8 cellular contexts compared by ENCODE assay signal in the genomic region with DNA sequence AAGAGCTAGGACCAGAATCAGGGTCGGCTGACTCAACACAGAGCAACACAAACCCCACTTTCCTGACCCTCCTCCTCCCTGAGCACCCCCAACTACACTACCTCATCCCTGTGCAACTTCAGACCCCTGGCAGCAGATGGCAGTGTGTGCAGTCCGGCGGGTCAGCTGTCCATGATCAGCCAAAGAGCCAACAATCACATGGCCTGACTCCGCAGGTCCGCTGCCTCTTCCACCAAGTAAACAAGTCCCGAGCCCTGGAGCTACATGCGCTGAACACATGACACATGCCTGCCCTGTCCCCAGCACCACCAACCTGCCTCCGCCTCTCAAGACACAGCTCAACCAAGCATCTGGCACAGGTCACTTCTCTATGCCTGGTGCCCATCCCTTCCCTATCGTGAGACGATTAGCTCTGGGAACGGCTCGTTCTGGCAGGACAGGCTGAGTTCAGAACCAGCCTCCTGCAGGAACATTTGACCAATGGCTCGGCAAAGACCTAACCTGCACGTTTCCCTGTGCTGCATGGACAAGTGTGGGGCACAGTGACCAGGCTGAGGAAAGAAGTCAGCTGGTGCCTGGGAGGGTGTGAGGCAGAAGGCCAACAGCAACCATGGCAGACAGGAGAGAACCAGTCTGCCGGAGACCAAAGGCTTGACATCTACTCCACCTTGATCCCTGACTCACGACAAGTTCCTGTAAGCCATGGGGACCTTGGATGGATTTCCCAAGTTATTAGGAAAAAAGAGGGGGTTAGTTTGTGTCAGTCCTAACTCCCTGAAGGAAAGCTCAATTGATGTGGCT.
DNase-seq lines count a peak whose midpoint lies in the region; ATAC-seq, FAIRE-seq and TF ChIP-seq lines count a peak whose summit lies in the region.

No MANE protein-coding gene starts in this region.

- H3K27me3 Mint-ChIP-seq in Calu3 (ENCODE audit: unreplicated experiment): no peaks in the 10 kb centered on the region

- H3K4me1 Mint-ChIP-seq in Calu3 (ENCODE audit: low read depth, unreplicated experiment): no peaks in the 10 kb centered on the region

- H3K4me3 Mint-ChIP-seq in Calu3 (ENCODE audit: low read depth, unreplicated experiment): no peak overlapping the region

- peaks cover 51% of the 10 kb centered on the region for H3K36me3 Mint-ChIP-seq in Calu3 (ENCODE audit: insufficient read depth, unreplicated experiment)

- in situ Hi-C loops in HepG2 (cut with HindIII; ENCODE audit: extremely low pct_ligation_motif_present, low pct_unique_long_range_greater_than_20kb): no loop called here

- no peak overlapping the region for H3K4me3 ChIP-seq in cardiac fibroblast (replicated peaks in 1 of 2; ENCODE audit: low read depth in 2 of 2, low read length in 2 of 2)
- no peak overlapping the region for H3K4me3 ChIP-seq in HepG2 (replicated peaks in 1 of 3; ENCODE audit: insufficient read depth in 1 of 3, low read depth in 2 of 3, low read length in 3 of 3)
- H3K4me3 ChIP-seq in thyroid gland (replicated peaks in 1 of 3): no peak overlapping the region

- POLR2A ChIA-PET in HepG2 (lab: Yijun Ruan, JAX): interaction anchor here (1.2 kb wide), 2 partner anchors 15 to 59 kb away, joined by 3 to 14 read pairs; no protein-coding TSS in a partner anchor

- peak; percentile 51; the same call in 1 of the 2 replicates for TF ChIP-seq RAD21 in HepG2 (CRISPR knock-in tag; IDR thresholded peaks at IDR 0.05)

- H2AFZ ChIP-seq in HepG2 (ENCODE audit: low read length): no peak overlapping the region

- FAIRE-seq in HepG2 (lab: Jason Lieb, UNC): peak; percentile 73

- H3K79me2 ChIP-seq in HepG2 (ENCODE audit: insufficient read depth, low read length): no peaks in the 10 kb centered on the region

- no peaks in the 10 kb centered on the region for H4K20me1 ChIP-seq in HepG2 (ENCODE audit: insufficient read depth, low read length)

- no peaks in the 10 kb centered on the region for H3K9me3 ChIP-seq in HepG2 (ENCODE audit: low read length)
- H3K9me3 ChIP-seq in thyroid gland: no peaks in the 10 kb centered on the region

- H3K9me3 Mint-ChIP-seq in Calu3 (ENCODE audit: low read depth, unreplicated experiment): no peaks in the 10 kb centered on the region

- TF ChIP-seq EP300 in HepG2 (IDR thresholded peaks at IDR 0.05; ENCODE audit: low read depth in 2 of 2, low read length in 2 of 2) (no peak), HepG2 (CRISPR knock-in tag; IDR thresholded peaks at IDR 0.05; ENCODE audit: borderline replicate concordance) (no peak)

- intact Hi-C loops in Calu3 (cut with micrococcal nuclease; ENCODE audit: unreplicated experiment) (no loop called here), HepG2 (cut with micrococcal nuclease; ENCODE audit: unreplicated experiment) (loop anchor here (1.0 to 5.0 kb wide), 2 partner anchors 64 to 150 kb away; no protein-coding TSS in a partner anchor), thyroid gland (cut with DNase I) (no loop called here)

- peak; percentile 94 for ATAC-seq in HepG2
- ATAC-seq in GM19324 (IDR thresholded peaks at IDR 0.05; ENCODE audit: low FRiP score, unreplicated experiment): no peak

- peaks cover 24 to 74% of the 10 kb centered on the region in 2 experiments for H3K36me3 ChIP-seq in HepG2 (replicated peaks in 1 of 2; ENCODE audit: control insufficient read depth in 1 of 2, insufficient read depth in 2 of 2, low read length in 2 of 2)
- peaks cover 65 to 85% of the 10 kb centered on the region in 2 donors for H3K36me3 ChIP-seq in thyroid gland

- peak; percentile 47 for TF ChIP-seq CTCF in Calu3 (IDR thresholded peaks at IDR 0.05; ENCODE audit: unreplicated experiment)
- peak; percentile 43 for TF ChIP-seq CTCF in cardiac fibroblast (IDR thresholded peaks at IDR 0.05; ENCODE audit: low read depth, low read length)
- TF ChIP-seq CTCF in HepG2 (CRISPR knock-in tag; IDR thresholded peaks at IDR 0.05): peak; percentile 82
- TF ChIP-seq CTCF in thyroid gland (IDR thresholded peaks at IDR 0.05): peak in 5 of 6 experiments; percentile 29 to 86 (median 73)

- 79% methylated on average over 14 of the region's 16 CpGs for WGBS in HepG2 (ENCODE audit: low lambda C conversion rate)
- 30 to 39% methylated on average over 13 to 16 of the region's 16 CpGs for WGBS in thyroid gland, 2 donors

- BruUV-seq in Calu3 (replicated peaks; lab: Mats Ljungman, UMichigan) (no TSS peak), HepG2 (replicated peaks; lab: Mats Ljungman, UMichigan) (no TSS peak)

- H3K9ac ChIP-seq in HepG2 (ENCODE audit: insufficient read depth, low read depth, low read length): no peak overlapping the region

- peak; percentile 49 for DNase-seq in Calu3
- peak; percentile 50 for DNase-seq in LHCN-M2 (ENCODE audit: low read depth)
- peak in 1 of 2 donors; percentile 51 for DNase-seq in cardiac fibroblast (ENCODE audit: low read depth in 2 of 2)
- peak; percentile 64 for DNase-seq in HepG2 (ENCODE audit: low spot score)
- DNase-seq in thyroid gland: peak; percentile 96 to 97
- no peak for DNase-seq in germinal center (ENCODE audit: low spot score)
- no peak for DNase-seq in effector CD8-positive, alpha-beta T cell (lab: John Stamatoyannopoulos, UW)

- no peak overlapping the region for H3K4me2 ChIP-seq in HepG2 (ENCODE audit: low read depth, low read length)

- CTCF ChIA-PET in Calu3 (lab: Charles Lee): interaction anchor here (1.1 to 2.2 kb wide), 3 partner anchors 10 to 57 kb away, joined by 4 to 8 read pairs (median 8); no protein-coding TSS in a partner anchor
- CTCF ChIA-PET in HepG2 (lab: Yijun Ruan, JAX; ENCODE audit: low intra/inter-chr PET ratio, low total read pairs): interaction anchor here (1.4 to 1.6 kb wide), 3 partner anchors 56 to 151 kb away, joined by 5 to 9 read pairs (median 6); no protein-coding TSS in a partner anchor

- TF ChIP-seq POLR2A in HepG2 (IDR thresholded peaks at IDR 0.05; ENCODE audit: insufficient read depth in 1 of 2, low read depth in 2 of 2, low read length in 2 of 2): no peak
- peak in 1 of 2 donors; percentile 63 for TF ChIP-seq POLR2A in thyroid gland (IDR thresholded peaks at IDR 0.05)

- H3K27me3 ChIP-seq in HepG2 (ENCODE audit: control insufficient read depth in 1 of 2, insufficient read depth in 2 of 2, low read length in 2 of 2): no peaks in the 10 kb centered on the region
- H3K27me3 ChIP-seq in thyroid gland: no peaks in the 10 kb centered on the region

- no peak overlapping the region for H3K27ac Mint-ChIP-seq in Calu3 (ENCODE audit: unreplicated experiment)

- H3K27ac ChIP-seq in HepG2 (ENCODE audit: extremely low read length, insufficient read depth, low read length) (no peak overlapping the region), thyroid gland (peak overlapping the region; percentile 75 to 86 (median 80))

- peaks cover 5% of the 10 kb centered on the region for H3K4me1 ChIP-seq in HepG2 (ENCODE audit: insufficient read depth, low read length)
- peaks cover 62 to 98% of the 10 kb centered on the region in 2 donors for H3K4me1 ChIP-seq in thyroid gland

TF ChIP-seq in HepG2, 621 proteins besides CTCF, POLR2A, EP300 and RAD21 (continues in another document):
- TF ChIP-seq ATF4 (CRISPR knock-in tag; IDR thresholded peaks at IDR 0.05) (no peak), NFATC3 (CRISPR knock-in tag; IDR thresholded peaks at IDR 0.05) (no peak), ZNF263 (CRISPR knock-in tag; IDR thresholded peaks at IDR 0.05) (peak; percentile 85), KMT2A (CRISPR knock-in tag; IDR thresholded peaks at IDR 0.05) (no peak), ZBTB34 (CRISPR knock-in tag; IDR thresholded peaks at IDR 0.05) (no peak), RARA (CRISPR knock-in tag; IDR thresholded peaks at IDR 0.05) (0 out of 2 replicates have a peak, but pooled peaks have one; percentile 10), DRAP1 (CRISPR knock-in tag; IDR thresholded peaks at IDR 0.05) (no peak), SALL1 (CRISPR knock-in tag; IDR thresholded peaks at IDR 0.05) (peak; percentile 22; the same call in 1 of the 2 replicates), KDM2A (CRISPR knock-in tag; IDR thresholded peaks at IDR 0.05; ENCODE audit: borderline replicate concordance, low read depth) (0 out of 2 replicates have a peak, but pooled peaks have one; percentile 34), ZFAT (CRISPR knock-in tag; conservative IDR thresholded peaks at IDR 0.05) (no peak)

Comparison
In these comparisons a context has a peak if more than half of its experiments do, and no peak if none do; other contexts are left out.
1. DNase-seq: peak in Calu3 (single experiment), LHCN-M2 (single experiment), HepG2 (single experiment) and thyroid gland (2 of 2); none in germinal center (single experiment) and effector CD8-positive, alpha-beta T cell (single experiment).
2. Peak in every context shown above with its lines, with median percentiles within 50 percentile points of each other: CTCF ChIP-seq.